2 cellular contexts compared by ENCODE assay signal in the genomic region with DNA sequence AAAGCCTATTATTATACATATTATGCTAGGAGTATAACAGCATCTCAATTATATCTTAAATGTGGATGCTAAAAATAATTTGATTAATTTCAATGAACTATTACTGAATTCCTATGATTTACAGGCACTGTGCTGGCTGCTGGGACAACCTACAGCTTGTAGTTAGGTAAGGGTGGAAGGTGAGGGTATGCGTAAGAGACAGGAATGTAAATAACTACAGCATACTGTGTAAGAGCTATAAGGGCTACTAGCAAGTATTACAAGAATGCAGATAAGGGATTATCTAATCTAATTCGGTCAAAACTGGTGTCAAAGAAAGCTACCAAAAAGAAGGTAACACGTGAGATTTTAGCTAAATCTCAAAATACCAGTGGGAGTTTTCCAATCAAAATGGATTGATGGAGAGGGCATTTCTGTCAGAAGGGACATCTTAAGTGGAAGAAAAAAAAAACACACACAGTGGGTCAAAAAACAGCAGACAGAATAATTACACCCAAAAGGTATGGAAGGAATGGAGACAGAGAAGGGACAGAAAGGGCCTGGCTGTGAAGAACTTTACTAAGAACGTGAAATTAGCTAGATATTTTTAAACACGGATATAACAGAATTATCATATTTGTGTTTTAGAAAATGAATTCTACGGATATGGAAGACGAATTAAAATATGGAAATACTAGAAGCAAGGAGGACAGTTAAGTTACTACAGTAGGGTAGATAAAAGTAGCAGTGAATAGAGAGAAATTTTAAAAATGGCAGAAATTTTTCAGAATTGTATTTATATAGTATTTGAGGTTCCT.
TF ChIP-seq lines count a peak whose summit lies in the region.

No MANE protein-coding gene starts in this region.

TF ChIP-seq in GM23338, 12 proteins besides CTCF, POLR2A, EP300 and RAD21 (continues in another document):
- TF ChIP-seq EZH2 (IDR thresholded peaks at IDR 0.05; ENCODE audit: low read depth, unreplicated experiment) (no peak), STAT1 (IDR thresholded peaks at IDR 0.05; ENCODE audit: unreplicated experiment) (no peak), POLR2AphosphoS5 (IDR thresholded peaks at IDR 0.05; ENCODE audit: low read depth) (no peak), ZNF114 (CRISPR knock-in tag; IDR thresholded peaks at IDR 0.05) (no peak), EZH2phosphoT487 (IDR thresholded peaks at IDR 0.05; ENCODE audit: unreplicated experiment) (no peak)
- TF ChIP-seq, protein P1, sequence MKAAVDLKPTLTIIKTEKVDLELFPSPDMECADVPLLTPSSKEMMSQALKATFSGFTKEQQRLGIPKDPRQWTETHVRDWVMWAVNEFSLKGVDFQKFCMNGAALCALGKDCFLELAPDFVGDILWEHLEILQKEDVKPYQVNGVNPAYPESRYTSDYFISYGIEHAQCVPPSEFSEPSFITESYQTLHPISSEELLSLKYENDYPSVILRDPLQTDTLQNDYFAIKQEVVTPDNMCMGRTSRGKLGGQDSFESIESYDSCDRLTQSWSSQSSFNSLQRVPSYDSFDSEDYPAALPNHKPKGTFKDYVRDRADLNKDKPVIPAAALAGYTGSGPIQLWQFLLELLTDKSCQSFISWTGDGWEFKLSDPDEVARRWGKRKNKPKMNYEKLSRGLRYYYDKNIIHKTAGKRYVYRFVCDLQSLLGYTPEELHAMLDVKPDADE (IDR thresholded peaks at IDR 0.05) = no peak
- TF ChIP-seq, protein P2, sequence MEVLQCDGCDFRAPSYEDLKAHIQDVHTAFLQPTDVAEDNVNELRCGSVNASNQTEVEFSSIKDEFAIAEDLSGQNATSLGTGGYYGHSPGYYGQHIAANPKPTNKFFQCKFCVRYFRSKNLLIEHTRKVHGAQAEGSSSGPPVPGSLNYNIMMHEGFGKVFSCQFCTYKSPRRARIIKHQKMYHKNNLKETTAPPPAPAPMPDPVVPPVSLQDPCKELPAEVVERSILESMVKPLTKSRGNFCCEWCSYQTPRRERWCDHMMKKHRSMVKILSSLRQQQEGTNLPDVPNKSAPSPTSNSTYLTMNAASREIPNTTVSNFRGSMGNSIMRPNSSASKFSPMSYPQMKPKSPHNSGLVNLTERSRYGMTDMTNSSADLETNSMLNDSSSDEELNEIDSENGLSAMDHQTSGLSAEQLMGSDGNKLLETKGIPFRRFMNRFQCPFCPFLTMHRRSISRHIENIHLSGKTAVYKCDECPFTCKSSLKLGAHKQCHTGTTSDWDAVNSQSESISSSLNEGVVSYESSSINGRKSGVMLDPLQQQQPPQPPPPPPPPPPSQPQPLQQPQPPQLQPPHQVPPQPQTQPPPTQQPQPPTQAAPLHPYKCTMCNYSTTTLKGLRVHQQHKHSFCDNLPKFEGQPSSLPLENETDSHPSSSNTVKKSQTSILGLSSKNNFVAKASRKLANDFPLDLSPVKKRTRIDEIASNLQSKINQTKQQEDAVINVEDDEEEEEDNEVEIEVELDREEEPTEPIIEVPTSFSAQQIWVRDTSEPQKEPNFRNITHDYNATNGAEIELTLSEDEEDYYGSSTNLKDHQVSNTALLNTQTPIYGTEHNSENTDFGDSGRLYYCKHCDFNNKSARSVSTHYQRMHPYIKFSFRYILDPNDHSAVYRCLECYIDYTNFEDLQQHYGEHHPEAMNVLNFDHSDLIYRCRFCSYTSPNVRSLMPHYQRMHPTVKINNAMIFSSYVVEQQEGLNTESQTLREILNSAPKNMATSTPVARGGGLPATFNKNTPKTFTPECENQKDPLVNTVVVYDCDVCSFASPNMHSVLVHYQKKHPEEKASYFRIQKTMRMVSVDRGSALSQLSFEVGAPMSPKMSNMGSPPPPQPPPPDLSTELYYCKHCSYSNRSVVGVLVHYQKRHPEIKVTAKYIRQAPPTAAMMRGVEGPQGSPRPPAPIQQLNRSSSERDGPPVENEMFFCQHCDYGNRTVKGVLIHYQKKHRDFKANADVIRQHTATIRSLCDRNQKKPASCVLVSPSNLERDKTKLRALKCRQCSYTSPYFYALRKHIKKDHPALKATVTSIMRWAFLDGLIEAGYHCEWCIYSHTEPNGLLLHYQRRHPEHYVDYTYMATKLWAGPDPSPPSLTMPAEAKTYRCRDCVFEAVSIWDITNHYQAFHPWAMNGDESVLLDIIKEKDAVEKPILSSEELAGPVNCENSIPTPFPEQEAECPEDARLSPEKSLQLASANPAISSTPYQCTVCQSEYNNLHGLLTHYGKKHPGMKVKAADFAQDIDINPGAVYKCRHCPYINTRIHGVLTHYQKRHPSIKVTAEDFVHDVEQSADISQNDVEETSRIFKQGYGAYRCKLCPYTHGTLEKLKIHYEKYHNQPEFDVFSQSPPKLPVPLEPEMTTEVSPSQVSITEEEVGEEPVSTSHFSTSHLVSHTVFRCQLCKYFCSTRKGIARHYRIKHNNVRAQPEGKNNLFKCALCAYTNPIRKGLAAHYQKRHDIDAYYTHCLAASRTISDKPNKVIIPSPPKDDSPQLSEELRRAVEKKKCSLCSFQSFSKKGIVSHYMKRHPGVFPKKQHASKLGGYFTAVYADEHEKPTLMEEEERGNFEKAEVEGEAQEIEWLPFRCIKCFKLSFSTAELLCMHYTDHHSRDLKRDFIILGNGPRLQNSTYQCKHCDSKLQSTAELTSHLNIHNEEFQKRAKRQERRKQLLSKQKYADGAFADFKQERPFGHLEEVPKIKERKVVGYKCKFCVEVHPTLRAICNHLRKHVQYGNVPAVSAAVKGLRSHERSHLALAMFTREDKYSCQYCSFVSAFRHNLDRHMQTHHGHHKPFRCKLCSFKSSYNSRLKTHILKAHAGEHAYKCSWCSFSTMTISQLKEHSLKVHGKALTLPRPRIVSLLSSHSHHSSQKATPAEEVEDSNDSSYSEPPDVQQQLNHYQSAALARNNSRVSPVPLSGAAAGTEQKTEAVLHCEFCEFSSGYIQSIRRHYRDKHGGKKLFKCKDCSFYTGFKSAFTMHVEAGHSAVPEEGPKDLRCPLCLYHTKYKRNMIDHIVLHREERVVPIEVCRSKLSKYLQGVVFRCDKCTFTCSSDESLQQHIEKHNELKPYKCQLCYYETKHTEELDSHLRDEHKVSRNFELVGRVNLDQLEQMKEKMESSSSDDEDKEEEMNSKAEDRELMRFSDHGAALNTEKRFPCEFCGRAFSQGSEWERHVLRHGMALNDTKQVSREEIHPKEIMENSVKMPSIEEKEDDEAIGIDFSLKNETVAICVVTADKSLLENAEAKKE (CRISPR knock-in tag; IDR thresholded peaks at IDR 0.05) = no peak

TF ChIP-seq in IMR-90, 13 proteins besides CTCF, POLR2A, EP300 and RAD21:
- no peak for TF ChIP-seq MAZ (IDR thresholded peaks at IDR 0.05; ENCODE audit: borderline replicate concordance, low read depth, low read length)
- TF ChIP-seq, protein P3, sequence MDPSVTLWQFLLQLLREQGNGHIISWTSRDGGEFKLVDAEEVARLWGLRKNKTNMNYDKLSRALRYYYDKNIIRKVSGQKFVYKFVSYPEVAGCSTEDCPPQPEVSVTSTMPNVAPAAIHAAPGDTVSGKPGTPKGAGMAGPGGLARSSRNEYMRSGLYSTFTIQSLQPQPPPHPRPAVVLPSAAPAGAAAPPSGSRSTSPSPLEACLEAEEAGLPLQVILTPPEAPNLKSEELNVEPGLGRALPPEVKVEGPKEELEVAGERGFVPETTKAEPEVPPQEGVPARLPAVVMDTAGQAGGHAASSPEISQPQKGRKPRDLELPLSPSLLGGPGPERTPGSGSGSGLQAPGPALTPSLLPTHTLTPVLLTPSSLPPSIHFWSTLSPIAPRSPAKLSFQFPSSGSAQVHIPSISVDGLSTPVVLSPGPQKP (IDR thresholded peaks at IDR 0.05; ENCODE audit: borderline replicate concordance, low read depth, low read length) = no peak
- TF ChIP-seq CEBPB (IDR thresholded peaks at IDR 0.05; ENCODE audit: low read depth, low read length) = no peak
- TF ChIP-seq RCOR1 (IDR thresholded peaks at IDR 0.05; ENCODE audit: insufficient replicate concordance, low read length) = no peak
- no peak for TF ChIP-seq RFX5 (IDR thresholded peaks at IDR 0.05; ENCODE audit: low read depth, low read length)
TF ChIP-seq in IMR-90: peak in this region for 0.
